1 cellular context compared by ENCODE assay signal in the genomic region with DNA sequence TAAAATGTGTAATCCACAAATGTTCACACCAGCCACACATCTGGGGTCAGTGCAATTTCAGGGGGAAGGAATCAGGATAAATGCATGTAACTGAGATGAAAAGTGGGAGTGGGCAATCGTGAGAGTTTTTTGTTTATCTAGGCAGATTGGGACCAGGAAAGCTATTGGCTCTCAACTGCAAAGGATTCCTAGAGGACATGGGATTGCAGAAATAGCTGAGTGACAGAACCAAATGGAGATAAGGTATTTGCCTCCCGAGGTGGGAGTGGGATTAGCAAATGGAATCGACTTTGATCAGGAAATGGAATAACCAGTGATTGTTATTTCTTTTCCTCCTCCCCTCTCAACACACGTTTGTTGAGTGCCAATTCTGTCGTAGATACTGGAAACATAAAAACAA.
TF ChIP-seq lines count a peak whose summit lies in the region.

No MANE protein-coding gene starts in this region.

TF ChIP-seq in GM23338, 12 proteins besides CTCF, POLR2A, EP300 and RAD21 (continued from another document):
- TF ChIP-seq, protein P1, sequence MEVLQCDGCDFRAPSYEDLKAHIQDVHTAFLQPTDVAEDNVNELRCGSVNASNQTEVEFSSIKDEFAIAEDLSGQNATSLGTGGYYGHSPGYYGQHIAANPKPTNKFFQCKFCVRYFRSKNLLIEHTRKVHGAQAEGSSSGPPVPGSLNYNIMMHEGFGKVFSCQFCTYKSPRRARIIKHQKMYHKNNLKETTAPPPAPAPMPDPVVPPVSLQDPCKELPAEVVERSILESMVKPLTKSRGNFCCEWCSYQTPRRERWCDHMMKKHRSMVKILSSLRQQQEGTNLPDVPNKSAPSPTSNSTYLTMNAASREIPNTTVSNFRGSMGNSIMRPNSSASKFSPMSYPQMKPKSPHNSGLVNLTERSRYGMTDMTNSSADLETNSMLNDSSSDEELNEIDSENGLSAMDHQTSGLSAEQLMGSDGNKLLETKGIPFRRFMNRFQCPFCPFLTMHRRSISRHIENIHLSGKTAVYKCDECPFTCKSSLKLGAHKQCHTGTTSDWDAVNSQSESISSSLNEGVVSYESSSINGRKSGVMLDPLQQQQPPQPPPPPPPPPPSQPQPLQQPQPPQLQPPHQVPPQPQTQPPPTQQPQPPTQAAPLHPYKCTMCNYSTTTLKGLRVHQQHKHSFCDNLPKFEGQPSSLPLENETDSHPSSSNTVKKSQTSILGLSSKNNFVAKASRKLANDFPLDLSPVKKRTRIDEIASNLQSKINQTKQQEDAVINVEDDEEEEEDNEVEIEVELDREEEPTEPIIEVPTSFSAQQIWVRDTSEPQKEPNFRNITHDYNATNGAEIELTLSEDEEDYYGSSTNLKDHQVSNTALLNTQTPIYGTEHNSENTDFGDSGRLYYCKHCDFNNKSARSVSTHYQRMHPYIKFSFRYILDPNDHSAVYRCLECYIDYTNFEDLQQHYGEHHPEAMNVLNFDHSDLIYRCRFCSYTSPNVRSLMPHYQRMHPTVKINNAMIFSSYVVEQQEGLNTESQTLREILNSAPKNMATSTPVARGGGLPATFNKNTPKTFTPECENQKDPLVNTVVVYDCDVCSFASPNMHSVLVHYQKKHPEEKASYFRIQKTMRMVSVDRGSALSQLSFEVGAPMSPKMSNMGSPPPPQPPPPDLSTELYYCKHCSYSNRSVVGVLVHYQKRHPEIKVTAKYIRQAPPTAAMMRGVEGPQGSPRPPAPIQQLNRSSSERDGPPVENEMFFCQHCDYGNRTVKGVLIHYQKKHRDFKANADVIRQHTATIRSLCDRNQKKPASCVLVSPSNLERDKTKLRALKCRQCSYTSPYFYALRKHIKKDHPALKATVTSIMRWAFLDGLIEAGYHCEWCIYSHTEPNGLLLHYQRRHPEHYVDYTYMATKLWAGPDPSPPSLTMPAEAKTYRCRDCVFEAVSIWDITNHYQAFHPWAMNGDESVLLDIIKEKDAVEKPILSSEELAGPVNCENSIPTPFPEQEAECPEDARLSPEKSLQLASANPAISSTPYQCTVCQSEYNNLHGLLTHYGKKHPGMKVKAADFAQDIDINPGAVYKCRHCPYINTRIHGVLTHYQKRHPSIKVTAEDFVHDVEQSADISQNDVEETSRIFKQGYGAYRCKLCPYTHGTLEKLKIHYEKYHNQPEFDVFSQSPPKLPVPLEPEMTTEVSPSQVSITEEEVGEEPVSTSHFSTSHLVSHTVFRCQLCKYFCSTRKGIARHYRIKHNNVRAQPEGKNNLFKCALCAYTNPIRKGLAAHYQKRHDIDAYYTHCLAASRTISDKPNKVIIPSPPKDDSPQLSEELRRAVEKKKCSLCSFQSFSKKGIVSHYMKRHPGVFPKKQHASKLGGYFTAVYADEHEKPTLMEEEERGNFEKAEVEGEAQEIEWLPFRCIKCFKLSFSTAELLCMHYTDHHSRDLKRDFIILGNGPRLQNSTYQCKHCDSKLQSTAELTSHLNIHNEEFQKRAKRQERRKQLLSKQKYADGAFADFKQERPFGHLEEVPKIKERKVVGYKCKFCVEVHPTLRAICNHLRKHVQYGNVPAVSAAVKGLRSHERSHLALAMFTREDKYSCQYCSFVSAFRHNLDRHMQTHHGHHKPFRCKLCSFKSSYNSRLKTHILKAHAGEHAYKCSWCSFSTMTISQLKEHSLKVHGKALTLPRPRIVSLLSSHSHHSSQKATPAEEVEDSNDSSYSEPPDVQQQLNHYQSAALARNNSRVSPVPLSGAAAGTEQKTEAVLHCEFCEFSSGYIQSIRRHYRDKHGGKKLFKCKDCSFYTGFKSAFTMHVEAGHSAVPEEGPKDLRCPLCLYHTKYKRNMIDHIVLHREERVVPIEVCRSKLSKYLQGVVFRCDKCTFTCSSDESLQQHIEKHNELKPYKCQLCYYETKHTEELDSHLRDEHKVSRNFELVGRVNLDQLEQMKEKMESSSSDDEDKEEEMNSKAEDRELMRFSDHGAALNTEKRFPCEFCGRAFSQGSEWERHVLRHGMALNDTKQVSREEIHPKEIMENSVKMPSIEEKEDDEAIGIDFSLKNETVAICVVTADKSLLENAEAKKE (CRISPR knock-in tag; IDR thresholded peaks at IDR 0.05), result no peak
- TF ChIP-seq ETS1 (IDR thresholded peaks at IDR 0.05), result no peak
- TF ChIP-seq STAT1 (IDR thresholded peaks at IDR 0.05; ENCODE audit: unreplicated experiment), result no peak
- no peak for TF ChIP-seq ZNF114 (CRISPR knock-in tag; IDR thresholded peaks at IDR 0.05)
- no peak for TF ChIP-seq CREB1 (CRISPR knock-in tag; IDR thresholded peaks at IDR 0.05; ENCODE audit: low read depth)
- TF ChIP-seq ZNF331 (CRISPR knock-in tag; IDR thresholded peaks at IDR 0.05; ENCODE audit: low read depth), result no peak
- no peak for TF ChIP-seq JUNB (IDR thresholded peaks at IDR 0.05; ENCODE audit: unreplicated experiment)
